In the genomic region with DNA sequence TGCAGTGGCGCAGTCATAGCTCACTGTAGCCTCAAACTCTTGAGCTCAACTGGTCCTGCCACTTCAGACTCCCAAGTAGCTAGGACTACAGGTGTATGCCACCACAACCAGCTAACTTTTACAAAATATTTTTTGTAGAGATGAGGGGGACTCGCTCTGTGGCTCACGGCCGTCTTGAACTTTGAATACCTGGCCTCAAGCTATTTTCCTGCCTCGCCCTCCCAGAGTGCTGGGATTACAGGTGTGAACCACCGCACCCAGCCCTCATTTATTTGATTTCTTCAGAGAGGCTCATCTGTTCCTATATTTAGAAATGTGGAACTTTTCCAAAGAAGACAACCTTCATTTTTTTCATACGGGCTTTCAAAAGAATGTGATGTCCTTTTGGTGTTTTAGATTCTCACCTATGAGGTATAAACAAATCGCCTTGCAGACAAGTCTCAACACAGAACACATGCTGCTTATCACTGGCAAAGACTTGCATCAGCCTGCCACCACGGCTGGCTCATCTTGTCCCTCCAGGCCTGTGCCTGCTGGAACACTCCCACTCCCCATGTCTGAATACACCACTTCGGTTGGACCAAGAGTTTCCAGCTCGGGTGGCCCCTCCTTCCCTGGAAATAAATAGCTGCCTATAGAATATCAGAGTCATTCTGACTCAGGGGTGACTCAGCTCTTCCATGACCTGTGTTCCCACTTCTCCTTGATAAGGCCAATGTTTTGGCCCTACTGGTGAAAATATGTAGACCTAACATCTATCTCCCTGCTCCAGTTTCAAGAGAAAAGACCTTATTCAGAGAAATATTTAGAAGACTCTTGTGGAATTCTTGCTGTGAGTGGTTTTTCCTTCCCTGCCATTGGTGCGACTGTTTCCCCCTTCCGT, we compare ENCODE assay signal across 9 cellular contexts.
A peak's percentile ranks its signal among the peaks of the same experiment; 100 is the strongest.
DNase-seq lines count a peak whose midpoint lies in the region; ATAC-seq and TF ChIP-seq lines count a peak whose summit lies in the region.
"Had no signal": no experiment of that assay in that cellular context is flagged by ENCODE, and none has a peak within 500 bp of the region (broad histone marks: within the 10 kb centered on the region; RNA-seq: fewer than 3 reads in every experiment).

No MANE protein-coding gene starts in this region.

- no peaks in the 10 kb centered on the region for H3K9me3 ChIP-seq in cardiac muscle cell (ENCODE audit: low read depth)

- no peak overlapping the region for H3K4me3 ChIP-seq in cardiac muscle cell

- peaks cover 53% of the 10 kb centered on the region for H3K4me1 ChIP-seq in cardiac muscle cell (ENCODE audit: low read depth)

- H3K27me3 Mint-ChIP-seq in activated T-cell treated with anti-CD3 and anti-CD28 coated beads, Interleukin-2, amount 50 U/mL, for 72 hours (ENCODE audit: low read depth): no peaks in the 10 kb centered on the region

- peak; percentile 98 for DNase-seq in DMS53 treated with DMSO at 0.1 percent for 48 hours (lab: John Stamatoyannopoulos, UW; ENCODE audit: unreplicated experiment)
- DNase-seq in NCI-H460 (ENCODE audit: extremely low read depth, low read depth): peak; percentile 99
- DNase-seq in activated T-cell treated with anti-CD3 and anti-CD28 coated beads, Interleukin-2, amount 50 U/mL, for 72 hours: peak; percentile 68 to 69
- peak; percentile 77 to 99 for DNase-seq in cardiac muscle cell (ENCODE audit: low read depth in 1 of 2, low spot score in 1 of 2)
- DNase-seq in smooth muscle cell of the brain vasculature (ENCODE audit: low read depth, low spot score): peak; percentile 28

- ATAC-seq in activated T-cell treated with anti-CD3 and anti-CD28 coated beads, Interleukin-2, amount 50 U/mL, for 72 hours (replicated peaks in 1 of 2): peak; percentile 90 to 91
- ATAC-seq in HG02588 (IDR thresholded peaks at IDR 0.05; ENCODE audit: unreplicated experiment) (no peak), GM21717 (IDR thresholded peaks at IDR 0.05; ENCODE audit: unreplicated experiment) (no peak), HG03097 (IDR thresholded peaks at IDR 0.05; ENCODE audit: low FRiP score, unreplicated experiment) (no peak)

- H3K9me3 Mint-ChIP-seq in activated T-cell treated with anti-CD3 and anti-CD28 coated beads, Interleukin-2, amount 50 U/mL, for 72 hours: no peaks in the 10 kb centered on the region
- H3K9me3 Mint-ChIP-seq: IgD-negative memory B cell had no signal

- H3K36me3 Mint-ChIP-seq in activated T-cell treated with anti-CD3 and anti-CD28 coated beads, Interleukin-2, amount 50 U/mL, for 72 hours (ENCODE audit: insufficient read depth in 2 of 2): no peaks in the 10 kb centered on the region
- H3K36me3 Mint-ChIP-seq: IgD-negative memory B cell had no signal

- no peak for TF ChIP-seq CTCF in cardiac muscle cell (IDR thresholded peaks at IDR 0.05; ENCODE audit: low read depth, low read length)

- H3K36me3 ChIP-seq in cardiac muscle cell: no peaks in the 10 kb centered on the region

- peak overlapping the region; percentile 38 to 48 for H3K4me3 Mint-ChIP-seq in activated T-cell treated with anti-CD3 and anti-CD28 coated beads, Interleukin-2, amount 50 U/mL, for 72 hours
- H3K4me3 Mint-ChIP-seq: IgD-negative memory B cell had no signal

- no peaks in the 10 kb centered on the region for H3K27me3 ChIP-seq in cardiac muscle cell

- peak overlapping the region; percentile 83 for H3K27ac Mint-ChIP-seq in activated T-cell treated with anti-CD3 and anti-CD28 coated beads, Interleukin-2, amount 50 U/mL, for 72 hours
- H3K27ac Mint-ChIP-seq: IgD-negative memory B cell had no signal

- H3K4me1 Mint-ChIP-seq in activated T-cell treated with anti-CD3 and anti-CD28 coated beads, Interleukin-2, amount 50 U/mL, for 72 hours (ENCODE audit: low read depth): peaks cover 49% of the 10 kb centered on the region
- H3K4me1 Mint-ChIP-seq: IgD-negative memory B cell had no signal

- peak overlapping the region; percentile 42 for H3K27ac ChIP-seq in cardiac muscle cell

Comparison
In these comparisons a context has a peak if more than half of its experiments do, and no peak if none do; other contexts are left out.
1. DNase-seq: peak in every context shown above with its lines; median percentile 99 in NCI-H460; 98 in DMS53 treated with DMSO at 0.1 percent for 48 hours; 88 in cardiac muscle cell; 68 in activated T-cell treated with anti-CD3 and anti-CD28 coated beads, Interleukin-2, amount 50 U/mL, for 72 hours; 28 in smooth muscle cell of the brain vasculature.
2. ATAC-seq: peak in activated T-cell treated with anti-CD3 and anti-CD28 coated beads, Interleukin-2, amount 50 U/mL, for 72 hours (2 of 2); none in HG02588 (single experiment), GM21717 (single experiment) and HG03097 (single experiment).